ENCODE assay signal across 8 cellular contexts in the genomic region with DNA sequence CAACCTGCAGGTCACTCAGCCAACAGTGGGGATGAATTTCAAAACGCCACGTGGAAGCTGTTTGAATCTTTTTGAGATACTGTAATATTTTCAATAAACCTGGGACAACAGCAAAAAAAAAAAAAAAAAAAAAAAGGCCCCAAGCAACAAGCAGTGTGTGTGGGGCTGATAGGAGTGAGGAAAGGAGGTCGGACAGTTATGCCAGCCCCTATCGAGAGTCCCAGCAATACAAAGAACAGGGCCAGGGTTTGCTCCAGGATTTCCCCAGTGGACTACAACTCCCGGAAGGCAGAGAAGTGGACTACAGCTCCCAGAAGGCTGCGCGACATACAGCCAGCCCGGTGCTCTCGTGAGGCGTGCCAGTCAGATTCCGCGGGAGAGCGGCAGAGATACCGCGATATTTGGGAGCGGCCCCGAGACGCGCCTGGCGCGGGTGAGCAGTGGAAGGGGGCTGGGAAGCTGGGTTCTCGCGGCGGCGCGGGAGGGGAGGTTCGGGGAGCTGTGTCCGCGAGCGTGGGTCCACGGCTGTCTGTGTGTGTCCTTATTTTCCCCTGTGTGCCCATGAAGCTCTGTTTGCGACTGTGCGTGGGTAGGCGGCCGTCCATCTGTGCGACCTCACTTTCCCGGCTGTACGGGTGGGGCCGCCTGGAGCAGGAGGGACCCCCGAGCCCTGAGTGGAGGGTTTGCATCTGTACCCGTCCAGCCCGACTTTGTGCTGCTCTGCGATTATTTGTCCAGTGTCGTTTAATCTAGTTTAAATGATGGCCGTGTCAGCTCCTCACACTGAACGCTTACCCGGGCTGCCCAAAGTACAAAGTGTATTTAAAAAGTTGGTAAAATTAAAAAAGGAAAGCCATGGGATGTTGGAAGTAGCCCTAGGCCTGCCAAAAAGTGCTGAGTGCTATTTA. TPM values are rescaled to one million over a fixed set of nuclear protein-coding genes. Genes with fewer than 3 reads are reported as not detected.
A peak's percentile ranks its signal among the peaks of the same experiment; 100 is the strongest.
DNase-seq lines count a peak whose midpoint lies in the region; ATAC-seq and FAIRE-seq lines count a peak whose summit lies in the region.

A gene with protein sequence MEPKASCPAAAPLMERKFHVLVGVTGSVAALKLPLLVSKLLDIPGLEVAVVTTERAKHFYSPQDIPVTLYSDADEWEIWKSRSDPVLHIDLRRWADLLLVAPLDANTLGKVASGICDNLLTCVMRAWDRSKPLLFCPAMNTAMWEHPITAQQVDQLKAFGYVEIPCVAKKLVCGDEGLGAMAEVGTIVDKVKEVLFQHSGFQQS (plus strand): TSS at position 397 of the 908 bp plus-strand sequence. CDS start 4,729 bp downstream, outside the sequence.

- peaks cover 2 to 4% of the 10 kb centered on the region in 2 donors for H3K36me3 Mint-ChIP-seq in activated T-cell treated with anti-CD3 and anti-CD28 coated beads, Interleukin-2, amount 50 U/mL, for 72 hours (ENCODE audit: insufficient read depth in 2 of 2)

- ATAC-seq in GM21786 (IDR thresholded peaks at IDR 0.05; ENCODE audit: unreplicated experiment) (peak; percentile 94), esophagus mucosa (peak; percentile 96)
- peak; percentile 100 for ATAC-seq in activated T-cell treated with anti-CD3 and anti-CD28 coated beads, Interleukin-2, amount 50 U/mL, for 72 hours (replicated peaks in 1 of 2)

- H3K9me3 ChIP-seq in KOPT-K1 (ENCODE audit: insufficient read depth, low read length, poor library complexity, severe bottlenecking) (no peaks in the 10 kb centered on the region), muscle layer of duodenum (ENCODE audit: control insufficient read depth in 1 of 2, low read length in 2 of 2) (no peaks in the 10 kb centered on the region)

- H3K36me3 ChIP-seq in KOPT-K1 (ENCODE audit: insufficient read depth, low read length) (peaks cover 19% of the 10 kb centered on the region; the same call in 1 of the 2 replicates), muscle layer of duodenum (ENCODE audit: control insufficient read depth in 1 of 2, insufficient read depth in 2 of 2, low read length in 2 of 2) (no peaks in the 10 kb centered on the region)

- peak within 1 kb of the TSS; percentile 87 for H3K27ac Mint-ChIP-seq in activated T-cell treated with anti-CD3 and anti-CD28 coated beads, Interleukin-2, amount 50 U/mL, for 72 hours

- peak within 1 kb of the TSS; percentile 90 to 92 for H3K4me3 Mint-ChIP-seq in activated T-cell treated with anti-CD3 and anti-CD28 coated beads, Interleukin-2, amount 50 U/mL, for 72 hours

- FAIRE-seq in RCC 7860 (lab: Jason Lieb, UNC), result peak; percentile 76

- peaks cover 26% of the 10 kb centered on the region for H3K4me1 Mint-ChIP-seq in activated T-cell treated with anti-CD3 and anti-CD28 coated beads, Interleukin-2, amount 50 U/mL, for 72 hours (ENCODE audit: low read depth)

- no peaks in the 10 kb centered on the region for H3K27me3 Mint-ChIP-seq in activated T-cell treated with anti-CD3 and anti-CD28 coated beads, Interleukin-2, amount 50 U/mL, for 72 hours (ENCODE audit: low read depth)

- H3K27ac ChIP-seq in KOPT-K1 (ENCODE audit: low read depth, low read length, poor library complexity, severe bottlenecking) (peak within 1 kb of the TSS; percentile 94), muscle layer of duodenum (ENCODE audit: low read length) (peak within 1 kb of the TSS; percentile 90)

- peak; percentile 81 for DNase-seq in DMS53 treated with DMSO at 0.1 percent for 48 hours (lab: John Stamatoyannopoulos, UW; ENCODE audit: unreplicated experiment)
- peak; percentile 91 for DNase-seq in RCC 7860 (ENCODE audit: low spot score)
- peak; percentile 95 to 96 for DNase-seq in activated T-cell treated with anti-CD3 and anti-CD28 coated beads, Interleukin-2, amount 50 U/mL, for 72 hours
- peak; percentile 85 to 88 for DNase-seq in stimulated activated CD8-positive, alpha-beta memory T cell treated with anti-CD3 and anti-CD28 coated beads, Interleukin-7, amount 100 ng/mL, for 4 hours (ENCODE audit: low read depth in 2 of 2)

- no peaks in the 10 kb centered on the region for H3K9me3 Mint-ChIP-seq in activated T-cell treated with anti-CD3 and anti-CD28 coated beads, Interleukin-2, amount 50 U/mL, for 72 hours

- peaks cover 4 to 13% of the 10 kb centered on the region in 2 donors for H3K4me1 ChIP-seq in muscle layer of duodenum (ENCODE audit: control insufficient read depth in 1 of 2, insufficient read depth in 2 of 2, low read length in 2 of 2)

- peak within 1 kb of the TSS; percentile 85 to 92 for H3K4me3 ChIP-seq in muscle layer of duodenum (ENCODE audit: low read depth in 1 of 2, low read length in 2 of 2)

- no peaks in the 10 kb centered on the region for H3K27me3 ChIP-seq in muscle layer of duodenum (ENCODE audit: low read depth, low read length)

RNA-seq across cellular contexts. Expression of the gene that starts here (rescaled TPM):
- 10 to 100 TPM; 29.6 to 29.7 TPM for total RNA-seq in activated T-cell treated with anti-CD3 and anti-CD28 coated beads, Interleukin-2, amount 50 U/mL, for 72 hours
- 13.6 TPM for total RNA-seq in esophagus mucosa

Comparison
In these comparisons a context has a peak if more than half of its experiments do, and no peak if none do; other contexts are left out.
1. Peak in every context shown above with its lines: DNase-seq, ATAC-seq, H3K4me3 ChIP-seq and H3K27ac ChIP-seq.